23 cellular contexts compared by ENCODE assay signal in genomic region chr18:76396792-76397191, GRCh38.
DNase-seq lines count a peak whose midpoint lies in the region; ATAC-seq and TF ChIP-seq lines count a peak whose summit lies in the region.
"Had no signal": no experiment of that assay in that cellular context is flagged by ENCODE, and none has a peak within 500 bp of the region (broad histone marks: within the 10 kb centered on the region; RNA-seq: fewer than 3 reads in every experiment).

No MANE protein-coding gene starts in this region.

- in situ Hi-C loops in transverse colon (cut with MboI; ENCODE audit: low pct_ligation_motif_present in 1 of 4, low pct_unique_long_range_greater_than_20kb in 1 of 4, low sequenced_read_pairs in 3 of 4): loop anchor here in 1 of 4 donors (10.0 kb wide), 1 partner anchor 298 kb away; no protein-coding TSS in a partner anchor

- POLR2A ChIA-PET in activated CD4-positive, alpha-beta memory T cell treated with anti-CD3 and anti-CD28 coated beads, Interleukin-2, amount 10 ng/mL, durations not matched to agents 7 days and 5 days (lab: Charles Lee): no interaction called here

- H3K27ac Mint-ChIP-seq in activated CD4-positive, alpha-beta memory T cell treated with anti-CD3 and anti-CD28 coated beads, Interleukin-2, amount 10 ng/mL, durations not matched to agents 7 days and 5 days: no peak overlapping the region
- H3K27ac Mint-ChIP-seq: CD4-positive, CD25-positive, alpha-beta regulatory T cell had no signal

- no peaks in the 10 kb centered on the region for H3K4me1 Mint-ChIP-seq in activated CD4-positive, alpha-beta memory T cell treated with anti-CD3 and anti-CD28 coated beads, Interleukin-2, amount 10 ng/mL, durations not matched to agents 7 days and 5 days

- no peaks in the 10 kb centered on the region for H3K36me3 Mint-ChIP-seq in activated CD4-positive, alpha-beta memory T cell treated with anti-CD3 and anti-CD28 coated beads, Interleukin-2, amount 10 ng/mL, durations not matched to agents 7 days and 5 days (ENCODE audit: low read depth)
- H3K36me3 Mint-ChIP-seq: CD4-positive, CD25-positive, alpha-beta regulatory T cell had no signal

- ATAC-seq in HG03354 (IDR thresholded peaks at IDR 0.05; ENCODE audit: poor library complexity, severe bottlenecking, unreplicated experiment): no peak
- ATAC-seq: HCT116, K562, SK-N-SH treated with all-trans-retinoic acid at 6 μM for 48 hours had no signal

- no peaks in the 10 kb centered on the region for H3K36me3 ChIP-seq in H7 (replicated peaks; ENCODE audit: control insufficient read depth, insufficient read depth, low read length)
- H3K36me3 ChIP-seq in neutrophil: peaks cover 18% of the 10 kb centered on the region
- no peaks in the 10 kb centered on the region for H3K36me3 ChIP-seq in vagina
- no peaks in the 10 kb centered on the region for H3K36me3 ChIP-seq in transverse colon

- no peak overlapping the region for H3K4me3 Mint-ChIP-seq in activated CD4-positive, alpha-beta memory T cell treated with anti-CD3 and anti-CD28 coated beads, Interleukin-2, amount 10 ng/mL, durations not matched to agents 7 days and 5 days
- H3K4me3 Mint-ChIP-seq: CD4-positive, CD25-positive, alpha-beta regulatory T cell had no signal

- DNase-seq in H7 (peak; percentile 23), choroid plexus epithelial cell (ENCODE audit: low read depth) (no peak), vagina (ENCODE audit: extremely low spot score in 2 of 2) (no peak), transverse colon (no peak)
- no peak for DNase-seq in activated CD4-positive, alpha-beta memory T cell treated with anti-CD3 and anti-CD28 coated beads, Interleukin-2, amount 10 ng/mL, durations not matched to agents 7 days and 5 days
- DNase-seq: ACHN; CD4-positive, CD25-positive, alpha-beta regulatory T cell; COR-L47; DMS153; EL; GM23248; NCI-H1092 treated with DMSO at 0.1 percent for 48 hours; NCI-H146; NCI-H2081 treated with DMSO at 0.1 percent for 48 hours; NCI-H82; PC-9; SIG-M5 had no signal

- 84 to 90% methylated on average over 2 to 9 of the region's 9 CpGs for WGBS in transverse colon (ENCODE audit: low coverage in 1 of 2), 2 donors

- no peaks in the 10 kb centered on the region for H3K9me3 ChIP-seq in neutrophil
- no peaks in the 10 kb centered on the region for H3K9me3 ChIP-seq in vagina
- H3K9me3 ChIP-seq in transverse colon: no peaks in the 10 kb centered on the region

- H3K27me3 Mint-ChIP-seq in activated CD4-positive, alpha-beta memory T cell treated with anti-CD3 and anti-CD28 coated beads, Interleukin-2, amount 10 ng/mL, durations not matched to agents 7 days and 5 days: peaks cover 9% of the 10 kb centered on the region

- H3K4me3 ChIP-seq in H7 (ENCODE audit: insufficient read depth, low read depth, low read length) (no peak overlapping the region), choroid plexus epithelial cell (ENCODE audit: low read depth, low read length) (no peak overlapping the region), neutrophil (ENCODE audit: low read depth in 1 of 2, low read length in 1 of 2) (no peak overlapping the region), vagina (no peak overlapping the region), transverse colon (no peak overlapping the region)
- H3K4me3 ChIP-seq: GM23248, K562, PC-9 had no signal

- no peaks in the 10 kb centered on the region for H3K27me3 ChIP-seq in H7 (ENCODE audit: control insufficient read depth, insufficient read depth, low read length)
- H3K27me3 ChIP-seq in neutrophil: no peaks in the 10 kb centered on the region
- H3K27me3 ChIP-seq in vagina: no peaks in the 10 kb centered on the region
- no peaks in the 10 kb centered on the region for H3K27me3 ChIP-seq in transverse colon

- H3K27ac ChIP-seq in neutrophil (peak overlapping the region; percentile 30), vagina (peak overlapping the region; percentile 72), transverse colon (no peak overlapping the region)
- H3K27ac ChIP-seq: GM23248, PC-9, RWPE1 had no signal

- CTCF ChIA-PET in activated CD4-positive, alpha-beta memory T cell treated with anti-CD3 and anti-CD28 coated beads, Interleukin-2, amount 10 ng/mL, durations not matched to agents 7 days and 5 days (lab: Charles Lee): interaction anchor here (1.1 to 7.8 kb wide), 4 partner anchors 29 to 406 kb away, joined by 3 to 78 read pairs (median 10); no protein-coding TSS in a partner anchor

- intact Hi-C loops in vagina (cut with DNase I): no loop called here
- intact Hi-C loops in transverse colon (cut with DNase I; ENCODE audit: low total_unique reads): loop anchor here (5.0 kb wide), 1 partner anchor 316 kb away; no protein-coding TSS in a partner anchor

- peaks cover 49 to 56% of the 10 kb centered on the region in 2 experiments for H3K4me1 ChIP-seq in neutrophil (ENCODE audit: control insufficient read depth in 1 of 2, insufficient read depth in 1 of 2, low read depth in 1 of 2, low read length in 1 of 2)
- H3K4me1 ChIP-seq in vagina: peaks cover 50% of the 10 kb centered on the region
- peaks cover 0 to 10% (median 2%) of the 10 kb centered on the region in 4 donors for H3K4me1 ChIP-seq in transverse colon

- TF ChIP-seq CTCF in choroid plexus epithelial cell (conservative IDR thresholded peaks at IDR 0.05; ENCODE audit: low read depth, low read length) (peak; percentile 25), neutrophil (IDR thresholded peaks at IDR 0.05) (no peak), vagina (IDR thresholded peaks at IDR 0.05) (no peak), transverse colon (IDR thresholded peaks at IDR 0.05) (no peak)

- TF ChIP-seq POLR2A in vagina (IDR thresholded peaks at IDR 0.05) (no peak), transverse colon (IDR thresholded peaks at IDR 0.05) (no peak)

- no peak for TF ChIP-seq EP300 in transverse colon (IDR thresholded peaks at IDR 0.05; ENCODE audit: low read depth)

- no peaks in the 10 kb centered on the region for H3K9me3 Mint-ChIP-seq in activated CD4-positive, alpha-beta memory T cell treated with anti-CD3 and anti-CD28 coated beads, Interleukin-2, amount 10 ng/mL, durations not matched to agents 7 days and 5 days
- H3K9me3 Mint-ChIP-seq: CD4-positive, CD25-positive, alpha-beta regulatory T cell had no signal

Comparison
In these comparisons a context has a peak if more than half of its experiments do, and no peak if none do; other contexts are left out.
1. H3K27ac ChIP-seq: peak in neutrophil (single experiment) and vagina (single experiment); none in transverse colon (0 of 4).